In genomic region chr6:115310156-115310555, GRCh38 we compare ENCODE assay signal across 28 cellular contexts.
"Had no signal": no experiment of that assay in that cellular context is flagged by ENCODE, and none has a peak within 500 bp of the region (broad histone marks: within the 10 kb centered on the region; RNA-seq: fewer than 3 reads in every experiment).

No MANE protein-coding gene starts in this region.

- H3K36me3 Mint-ChIP-seq: activated naive CD8-positive, alpha-beta T cell treated with anti-CD3 and anti-CD28 coated beads for 36 hours had no signal

- H3K4me3 ChIP-seq: cardiac muscle cell, SJSA1 had no signal

- H3K4me1 Mint-ChIP-seq: activated CD4-positive, alpha-beta memory T cell treated with anti-CD3 and anti-CD28 coated beads, Interleukin-2, amount 10 ng/mL, durations not matched to agents 7 days and 5 days; activated CD4-positive, alpha-beta T cell treated with anti-CD3 and anti-CD28 coated beads for 36 hours; activated naive CD8-positive, alpha-beta T cell treated with anti-CD3 and anti-CD28 coated beads for 36 hours; activated T-helper 17 cell treated with anti-CD3 and anti-CD28 coated beads, Interleukin-2, amount 50 U/mL, for 72 hours had no signal

- H3K27me3 Mint-ChIP-seq: activated CD4-positive, alpha-beta memory T cell treated with anti-CD3 and anti-CD28 coated beads, Interleukin-2, amount 10 ng/mL, durations not matched to agents 7 days and 5 days; activated CD4-positive, alpha-beta T cell treated with anti-CD3 and anti-CD28 coated beads for 36 hours; activated naive CD8-positive, alpha-beta T cell treated with anti-CD3 and anti-CD28 coated beads for 36 hours; activated T-helper 17 cell treated with anti-CD3 and anti-CD28 coated beads, Interleukin-2, amount 50 U/mL, for 72 hours had no signal

- ATAC-seq: activated CD4-positive, alpha-beta T cell treated with anti-CD3 and anti-CD28 coated beads for 36 hours; activated T-helper 17 cell treated with anti-CD3 and anti-CD28 coated beads, Interleukin-2, amount 50 U/mL, for 72 hours; Panc1; SK-N-SH treated with all-trans-retinoic acid at 6 μM for 48 hours had no signal

- FAIRE-seq: colon had no signal

- H3K27me3 ChIP-seq: brain microvascular endothelial cell, cardiac muscle cell, SJSA1 had no signal

- H3K4me1 ChIP-seq: SJSA1 had no signal

- DNase-seq: activated CD4-positive, alpha-beta memory T cell treated with anti-CD3 and anti-CD28 coated beads, Interleukin-2, amount 10 ng/mL, durations not matched to agents 7 days and 5 days; activated CD4-positive, alpha-beta T cell treated with anti-CD3 and anti-CD28 coated beads for 36 hours; activated CD4-positive, alpha-beta T cell treated with anti-CD3 and anti-CD28 coated beads, Interleukin-2, amount 50 U/mL, for 1 hour; activated gamma-delta T cell; activated naive CD4-positive, alpha-beta T cell treated with anti-CD3 and anti-CD28 coated beads for 36 hours; activated naive CD8-positive, alpha-beta T cell treated with anti-CD3 and anti-CD28 coated beads for 36 hours; activated T-cell treated with anti-CD3 and anti-CD28 coated beads for 4 hours; activated T-cell treated with anti-CD3 and anti-CD28 coated beads, Interleukin-2, amount 50 U/mL, for 48 hours; brain microvascular endothelial cell; cerebellar nuclear complex; Karpas-422; NCI-H146; NCI-H187 treated with DMSO at 0.1 percent for 48 hours; NCI-H2081 treated with DMSO at 0.1 percent for 48 hours; NCI-H446 treated with DMSO at 0.1 percent for 48 hours; NCI-H524 treated with DMSO at 0.1 percent for 48 hours; NCI-H748 treated with DMSO at 0.1 percent for 48 hours; OCI-M1; SHP77; SW 1271 had no signal

- H3K27ac ChIP-seq: brain microvascular endothelial cell, cardiac muscle cell, RWPE1, SJSA1, VCaP had no signal

- H3K27ac Mint-ChIP-seq: activated CD4-positive, alpha-beta memory T cell treated with anti-CD3 and anti-CD28 coated beads, Interleukin-2, amount 10 ng/mL, durations not matched to agents 7 days and 5 days; activated CD4-positive, alpha-beta T cell treated with anti-CD3 and anti-CD28 coated beads for 36 hours; activated naive CD4-positive, alpha-beta T cell treated with anti-CD3 and anti-CD28 coated beads for 36 hours; activated naive CD8-positive, alpha-beta T cell treated with anti-CD3 and anti-CD28 coated beads for 36 hours; activated T-helper 17 cell treated with anti-CD3 and anti-CD28 coated beads, Interleukin-2, amount 50 U/mL, for 72 hours had no signal

- H3K36me3 ChIP-seq: brain microvascular endothelial cell, cardiac muscle cell, SJSA1 had no signal

- H3K9me3 ChIP-seq: SJSA1 had no signal

- H3K4me3 Mint-ChIP-seq: activated CD4-positive, alpha-beta memory T cell treated with anti-CD3 and anti-CD28 coated beads, Interleukin-2, amount 10 ng/mL, durations not matched to agents 7 days and 5 days; activated CD4-positive, alpha-beta T cell treated with anti-CD3 and anti-CD28 coated beads for 36 hours; activated naive CD4-positive, alpha-beta T cell treated with anti-CD3 and anti-CD28 coated beads for 36 hours; activated naive CD8-positive, alpha-beta T cell treated with anti-CD3 and anti-CD28 coated beads for 36 hours; activated T-helper 17 cell treated with anti-CD3 and anti-CD28 coated beads, Interleukin-2, amount 50 U/mL, for 72 hours had no signal
